12 cellular contexts compared by ENCODE assay signal in the genomic region with DNA sequence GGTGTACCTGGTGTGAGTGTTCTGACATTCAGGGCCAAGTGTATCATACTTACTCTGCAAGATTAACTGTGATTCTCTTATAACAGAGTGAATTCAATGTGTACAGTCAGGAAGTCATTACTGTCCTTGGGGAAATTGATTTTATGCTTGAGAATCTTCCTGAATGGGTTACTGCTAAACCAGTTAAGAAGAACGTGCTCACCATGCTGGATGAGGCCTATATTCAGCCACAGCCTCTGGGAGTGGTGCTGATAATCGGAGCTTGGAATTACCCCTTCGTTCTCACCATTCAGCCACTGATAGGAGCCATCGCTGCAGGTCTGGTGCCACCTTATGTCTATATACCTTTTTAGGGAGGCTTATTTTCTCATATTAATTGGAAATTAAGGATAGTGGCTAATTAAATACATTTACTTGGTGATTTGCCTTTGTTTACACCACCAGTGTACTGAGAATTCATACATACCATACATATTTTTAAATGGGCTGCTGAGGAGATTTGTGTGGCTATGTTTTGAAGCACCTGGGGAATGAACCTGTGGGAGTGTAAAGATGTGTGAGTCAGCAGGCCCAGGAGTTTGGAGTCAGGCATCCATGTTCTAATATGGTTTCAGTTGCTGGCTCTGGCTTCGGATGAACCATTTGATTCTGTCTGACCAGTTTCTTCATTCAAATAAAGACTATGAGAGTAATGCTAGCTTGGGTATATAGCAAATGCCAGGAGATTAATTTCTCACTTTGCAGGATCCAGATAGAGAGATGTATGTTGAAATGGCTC. TPM values are rescaled to one million over a fixed set of nuclear protein-coding genes. Genes with fewer than 3 reads are reported as not detected.
DNase-seq lines count a peak whose midpoint lies in the region; ATAC-seq and TF ChIP-seq lines count a peak whose summit lies in the region.
"Had no signal": no experiment of that assay in that cellular context is flagged by ENCODE, and none has a peak within 500 bp of the region (broad histone marks: within the 10 kb centered on the region; RNA-seq: fewer than 3 reads in every experiment).

No MANE protein-coding gene starts in this region.

- POLR2A ChIA-PET in HCT116 (lab: Charles Lee): no interaction called here
- POLR2A ChIA-PET in MCF 10A (lab: Yijun Ruan, JAX): interaction anchor here (0.6 to 12.2 kb wide), 14 partner anchors 9 to 296 kb away, joined by 3 to 340 read pairs (median 4); a partner anchor contains a TSS
- POLR2A ChIA-PET in activated CD4-positive, alpha-beta T cell treated with anti-CD3 and anti-CD28 coated beads for 36 hours (lab: Charles Lee): no interaction called here

- no peak overlapping the region for H3K9ac ChIP-seq in HCT116 (ENCODE audit: low read length)

- no TSS peak for BruUV-seq in HCT116 (replicated peaks; lab: Mats Ljungman, UMichigan)
- BruUV-seq in MCF 10A (replicated peaks; lab: Mats Ljungman, UMichigan): no TSS peak

- H3K4me3 ChIP-seq in HCT116 (replicated peaks in 1 of 2; ENCODE audit: low read depth in 1 of 2, low read length in 2 of 2) (no peak overlapping the region), left lung (peak overlapping the region in 1 of 2 donors; percentile 5), suprapubic skin (peak overlapping the region; percentile 68)

- intact Hi-C loops in HCT116 (cut with micrococcal nuclease): no loop called here
- intact Hi-C loops in MCF 10A (cut with micrococcal nuclease): no loop called here
- intact Hi-C loops in left lung (cut with DNase I): no loop called here
- intact Hi-C loops in activated CD4-positive, alpha-beta T cell treated with anti-CD3 and anti-CD28 coated beads for 36 hours (cut with DNase I, micrococcal nuclease): no loop called here

- TF ChIP-seq POLR2A in HCT116 (IDR thresholded peaks at IDR 0.05; ENCODE audit: borderline replicate concordance, extremely low read depth, insufficient read depth, insufficient read length): no peak
- TF ChIP-seq POLR2A in suprapubic skin (IDR thresholded peaks at IDR 0.05): no peak
- TF ChIP-seq POLR2A in erythroblast (IDR thresholded peaks at IDR 0.05; ENCODE audit: low read length): no peak

- H3K36me3 ChIP-seq in HCT116 (ENCODE audit: control insufficient read depth in 1 of 2, insufficient read depth in 2 of 2, low read length in 2 of 2) (peaks cover 9 to 15% of the 10 kb centered on the region in 2 experiments; a peak in 2 of 4 replicates), left lung (peaks cover 0 to 42% of the 10 kb centered on the region in 2 donors), suprapubic skin (peaks cover 35% of the 10 kb centered on the region)

- H3K36me3 Mint-ChIP-seq in MCF 10A (ENCODE audit: insufficient read depth, unreplicated experiment): peaks cover 49% of the 10 kb centered on the region
- peaks cover 26% of the 10 kb centered on the region for H3K36me3 Mint-ChIP-seq in activated CD4-positive, alpha-beta T cell treated with anti-CD3 and anti-CD28 coated beads for 36 hours (ENCODE audit: low read depth)

- no peak for TF ChIP-seq EP300 in suprapubic skin (IDR thresholded peaks at IDR 0.05)

- DNase-seq in HCT116 (ENCODE audit: low read depth, low spot score): no peak
- DNase-seq in MCF 10A (ENCODE audit: unreplicated experiment): peak; percentile 45
- DNase-seq in left lung: no peak
- DNase-seq in suprapubic skin (ENCODE audit: low spot score in 2 of 2): no peak
- no peak for DNase-seq in activated CD4-positive, alpha-beta T cell treated with anti-CD3 and anti-CD28 coated beads for 36 hours
- no peak for DNase-seq in hypothalamus (lab: John Stamatoyannopoulos, UW)
- no peak for DNase-seq in epidermal melanocyte (ENCODE audit: insufficient read length, low spot score)
- DNase-seq in erythroblast (lab: John Stamatoyannopoulos, UW): no peak
- DNase-seq: activated CD4-positive, alpha-beta T cell treated with anti-CD3 and anti-CD28 coated beads, Interleukin-2, amount 10 ng/mL, durations not matched to agents 24 days and 14 days; activated effector memory CD4-positive, alpha-beta T cell treated with anti-CD3 and anti-CD28 coated beads, Interleukin-2, amount 50 U/mL, for 16 hours; NCI-H1092; retina had no signal

- H3K9me3 ChIP-seq in HCT116 (ENCODE audit: control insufficient read depth in 1 of 2, insufficient read depth in 1 of 2, low read depth in 1 of 2, low read length in 2 of 2): no peaks in the 10 kb centered on the region
- H3K9me3 ChIP-seq in left lung: no peaks in the 10 kb centered on the region
- H3K9me3 ChIP-seq in suprapubic skin: no peaks in the 10 kb centered on the region

- H3K4me3 Mint-ChIP-seq in MCF 10A (ENCODE audit: unreplicated experiment): peak overlapping the region; percentile 97
- H3K4me3 Mint-ChIP-seq in activated CD4-positive, alpha-beta T cell treated with anti-CD3 and anti-CD28 coated beads for 36 hours: no peak overlapping the region
- H3K4me3 Mint-ChIP-seq: activated CD4-positive, alpha-beta T cell treated with anti-CD3 and anti-CD28 coated beads, Interleukin-2, amount 10 ng/mL, durations not matched to agents 24 days and 14 days had no signal

- H3K9me2 ChIP-seq in HCT116 (ENCODE audit: insufficient read depth): no peaks in the 10 kb centered on the region

- no peak for ATAC-seq in HCT116
- ATAC-seq in left lung: no peak
- ATAC-seq in activated CD4-positive, alpha-beta T cell treated with anti-CD3 and anti-CD28 coated beads for 36 hours: no peak

- H3K27ac ChIP-seq in HCT116 (ENCODE audit: low read depth, low read length) (no peak overlapping the region), left lung (peak overlapping the region; percentile 9 to 24), suprapubic skin (peak overlapping the region; percentile 97)

- peaks cover 37% of the 10 kb centered on the region for H3K4me1 Mint-ChIP-seq in MCF 10A (ENCODE audit: insufficient read depth, unreplicated experiment)
- peaks cover 33% of the 10 kb centered on the region for H3K4me1 Mint-ChIP-seq in activated CD4-positive, alpha-beta T cell treated with anti-CD3 and anti-CD28 coated beads for 36 hours

- no peak for TF ChIP-seq CTCF in HCT116 (IDR thresholded peaks at IDR 0.05 in 2 of 3, conservative IDR thresholded peaks at IDR 0.05 in 1 of 3; ENCODE audit: borderline replicate concordance in 1 of 3, insufficient read depth in 1 of 3, low read depth in 2 of 3, low read length in 2 of 3)
- no peak for TF ChIP-seq CTCF in MCF 10A (IDR thresholded peaks at IDR 0.05; ENCODE audit: unreplicated experiment)
- TF ChIP-seq CTCF in left lung (IDR thresholded peaks at IDR 0.05): no peak
- TF ChIP-seq CTCF in suprapubic skin (IDR thresholded peaks at IDR 0.05): no peak

- no peak for TF ChIP-seq RAD21 in HCT116 (IDR thresholded peaks at IDR 0.05; ENCODE audit: low read depth)

- no peaks in the 10 kb centered on the region for H4K20me1 ChIP-seq in HCT116 (ENCODE audit: insufficient read depth)

- CTCF ChIA-PET in HCT116 (lab: Charles Lee) (no interaction called here), MCF 10A (lab: Yijun Ruan, JAX) (interaction anchor here (0.6 to 2.6 kb wide), 13 partner anchors 10 to 168 kb away, joined by 3 to 14 read pairs (median 5); no protein-coding TSS in a partner anchor)
- CTCF ChIA-PET in activated CD4-positive, alpha-beta T cell treated with anti-CD3 and anti-CD28 coated beads for 36 hours (lab: Charles Lee): interaction anchor here (0.8 to 1.1 kb wide), 2 partner anchors 11 to 115 kb away, joined by 3 read pairs; no protein-coding TSS in a partner anchor

- H3K27ac Mint-ChIP-seq in MCF 10A (ENCODE audit: low read depth, unreplicated experiment): peak overlapping the region; percentile 97
- H3K27ac Mint-ChIP-seq in activated CD4-positive, alpha-beta T cell treated with anti-CD3 and anti-CD28 coated beads for 36 hours: no peak overlapping the region
- H3K27ac Mint-ChIP-seq: activated CD4-positive, alpha-beta T cell treated with anti-CD3 and anti-CD28 coated beads, Interleukin-2, amount 10 ng/mL, durations not matched to agents 24 days and 14 days had no signal

- H3K27me3 Mint-ChIP-seq in MCF 10A (ENCODE audit: insufficient read depth, unreplicated experiment): no peaks in the 10 kb centered on the region
- no peaks in the 10 kb centered on the region for H3K27me3 Mint-ChIP-seq in activated CD4-positive, alpha-beta T cell treated with anti-CD3 and anti-CD28 coated beads for 36 hours
- H3K27me3 Mint-ChIP-seq: activated CD4-positive, alpha-beta T cell treated with anti-CD3 and anti-CD28 coated beads, Interleukin-2, amount 10 ng/mL, durations not matched to agents 24 days and 14 days had no signal

- no peaks in the 10 kb centered on the region for H3K9me3 Mint-ChIP-seq in MCF 10A (ENCODE audit: unreplicated experiment)
- peaks cover 3% of the 10 kb centered on the region for H3K9me3 Mint-ChIP-seq in activated CD4-positive, alpha-beta T cell treated with anti-CD3 and anti-CD28 coated beads for 36 hours (ENCODE audit: low read depth)

- H2AFZ ChIP-seq in HCT116 (ENCODE audit: low read depth, low read length, poor library complexity, severe bottlenecking): no peak overlapping the region

- peak overlapping the region; percentile 4; the same call in 1 of the 2 replicates for H3K4me2 ChIP-seq in HCT116 (ENCODE audit: low read length)

- H3K4me1 ChIP-seq in HCT116 (ENCODE audit: control insufficient read depth in 1 of 2, insufficient read depth in 2 of 2, low read length in 2 of 2) (peaks cover 35 to 50% of the 10 kb centered on the region in 2 experiments), left lung (peaks cover 13 to 49% of the 10 kb centered on the region in 2 donors), suprapubic skin (peaks cover 81% of the 10 kb centered on the region)

- peaks cover 44% of the 10 kb centered on the region for H3K79me2 ChIP-seq in HCT116 (ENCODE audit: insufficient read depth, low read length)

- RAD21 ChIA-PET in HCT116 (lab: Charles Lee; ENCODE audit: low non-redundant PET in 1 of 2, low total read pairs in 2 of 2, uncharacterized antibody in 2 of 2, unreplicated experiment in 2 of 2): no interaction called here

- H3K27me3 ChIP-seq in HCT116 (ENCODE audit: insufficient read depth, low read length) (no peaks in the 10 kb centered on the region), left lung (no peaks in the 10 kb centered on the region), suprapubic skin (no peaks in the 10 kb centered on the region)

- WGBS in suprapubic skin: 43% methylated on average over 5 of the region's 5 CpGs

TF ChIP-seq in HCT116, 20 proteins besides CTCF, POLR2A, EP300 and RAD21 (continues in another document):
- TF ChIP-seq JUND (IDR thresholded peaks at IDR 0.05): no peak
- TF ChIP-seq POLR2AphosphoS5 (IDR thresholded peaks at IDR 0.05; ENCODE audit: low read depth, low read length): no peak
- TF ChIP-seq EGR1 (IDR thresholded peaks at IDR 0.05; ENCODE audit: low read depth): no peak
- TF ChIP-seq SRF (IDR thresholded peaks at IDR 0.05; ENCODE audit: low read depth): no peak
- TF ChIP-seq SP1 (IDR thresholded peaks at IDR 0.05; ENCODE audit: low read depth): no peak
- TF ChIP-seq ZNF274 (IDR thresholded peaks at IDR 0.05; ENCODE audit: low read depth, low read length): no peak
- no peak for TF ChIP-seq YY1 (IDR thresholded peaks at IDR 0.05; ENCODE audit: extremely low read depth, insufficient replicate concordance, low read depth, low read length)

RNA-seq across cellular contexts. Expression of a gene that starts 3.1 kb away (rescaled TPM):
- total RNA-seq in HCT116 (2021; ENCODE audit: unreplicated experiment): 86.8 TPM
- 47.9 and 52.4 TPM in 2 replicates for polyA plus RNA-seq in HCT116 (2012)
- 40.3 and 50.9 TPM in 2 replicates for total RNA-seq in MCF 10A (2022)
- 100 to 1,000 TPM; 116 to 208 TPM for total RNA-seq in left lung
- total RNA-seq in suprapubic skin: 1,000 to 10,000 TPM in 1 of 4 donors, 100 to 1,000 TPM in 3; 493 to 1,000 (median 626) TPM
- total RNA-seq in activated CD4-positive, alpha-beta T cell treated with anti-CD3 and anti-CD28 coated beads for 36 hours: 10 to 100 TPM; 18.5 to 23.9 TPM
